14 cellular contexts compared by ENCODE assay signal in genomic region chr10:19929466-19930140, GRCh38.
DNase-seq lines count a peak whose midpoint lies in the region; ATAC-seq, FAIRE-seq and TF ChIP-seq lines count a peak whose summit lies in the region.
"Had no signal": no experiment of that assay in that cellular context is flagged by ENCODE, and none has a peak within 500 bp of the region (broad histone marks: within the 10 kb centered on the region; RNA-seq: fewer than 3 reads in every experiment).

No MANE protein-coding gene starts in this region.

- H3K4me2 ChIP-seq in GM23338 (no peak overlapping the region), keratinocyte (ENCODE audit: control insufficient read depth, extremely low read depth, insufficient read depth, low read depth, low read length) (peak overlapping the region; percentile 24), skeletal muscle satellite cell (ENCODE audit: low read length) (peak overlapping the region; percentile 73)

- H3K79me2 ChIP-seq in GM23338 (replicated peaks; ENCODE audit: insufficient read depth) (peaks cover 81% of the 10 kb centered on the region), keratinocyte (ENCODE audit: control insufficient read depth, insufficient read depth, low read length) (no peaks in the 10 kb centered on the region)

- H3K9me2 ChIP-seq in GM23338 (ENCODE audit: insufficient read depth): no peaks in the 10 kb centered on the region

- H3K36me3 Mint-ChIP-seq in GM23338 (ENCODE audit: low read depth) (peaks cover 8% of the 10 kb centered on the region; the same call in 2 of the 3 replicates), MCF 10A (ENCODE audit: insufficient read depth, unreplicated experiment) (no peaks in the 10 kb centered on the region)
- H3K36me3 Mint-ChIP-seq: activated CD4-positive, alpha-beta memory T cell treated with anti-CD3 and anti-CD28 coated beads for 36 hours had no signal

- TF ChIP-seq CTCF in GM23338 (conservative IDR thresholded peaks at IDR 0.05; ENCODE audit: low read depth in 2 of 2) (no peak), MCF 10A (IDR thresholded peaks at IDR 0.05; ENCODE audit: unreplicated experiment) (no peak), keratinocyte (optimal IDR thresholded peaks at IDR 0.05 in 1 of 3, IDR thresholded peaks at IDR 0.05 in 1 of 3, conservative IDR thresholded peaks at IDR 0.05 in 1 of 3; ENCODE audit: extremely low read depth in 1 of 3, insufficient read depth in 2 of 3, low read length in 3 of 3) (no peak), stomach (IDR thresholded peaks at IDR 0.05) (no peak)

- no TSS peak for BruUV-seq in MCF 10A (replicated peaks; lab: Mats Ljungman, UMichigan)

- H3K9me3 Mint-ChIP-seq in GM23338: no peaks in the 10 kb centered on the region
- no peaks in the 10 kb centered on the region for H3K9me3 Mint-ChIP-seq in MCF 10A (ENCODE audit: unreplicated experiment)

- H3K27me3 ChIP-seq in GM23338 (ENCODE audit: insufficient read depth) (no peaks in the 10 kb centered on the region), keratinocyte (ENCODE audit: control insufficient read depth, extremely low read depth, insufficient read depth, low read length) (no peaks in the 10 kb centered on the region), skeletal muscle satellite cell (ENCODE audit: control insufficient read depth, insufficient read depth, low read length) (no peaks in the 10 kb centered on the region), stomach (no peaks in the 10 kb centered on the region), H7 (ENCODE audit: control insufficient read depth, insufficient read depth, low read length) (no peaks in the 10 kb centered on the region)
- H3K27me3 ChIP-seq: SJSA1 had no signal

- H3K27me3 Mint-ChIP-seq in GM23338 (ENCODE audit: insufficient read depth, low read depth, poor library complexity): peaks cover 6% of the 10 kb centered on the region
- H3K27me3 Mint-ChIP-seq in MCF 10A (ENCODE audit: insufficient read depth, unreplicated experiment): no peaks in the 10 kb centered on the region
- H3K27me3 Mint-ChIP-seq: activated CD4-positive, alpha-beta memory T cell treated with anti-CD3 and anti-CD28 coated beads for 36 hours had no signal

- CTCF ChIA-PET in MCF 10A (lab: Yijun Ruan, JAX): interaction anchor here (0.9 to 1.1 kb wide), 2 partner anchors 10 to 840 kb away, joined by 3 read pairs; no protein-coding TSS in a partner anchor

- H2AFZ ChIP-seq in GM23338: no peak overlapping the region
- H2AFZ ChIP-seq in keratinocyte (ENCODE audit: control insufficient read depth, low read length): peak overlapping the region; percentile 61

- no peak for TF ChIP-seq EP300 in stomach (IDR thresholded peaks at IDR 0.05)

- no peak for ATAC-seq in GM23338
- no peak for ATAC-seq in HG02884 (IDR thresholded peaks at IDR 0.05; ENCODE audit: unreplicated experiment)

- WGBS in stomach, 5 donors: 23 to 46% (median 28%) methylated on average over 3 of the region's 3 CpGs

- dilution Hi-C loops in keratinocyte (cut with MboI; ENCODE audit: extremely low pct_ligation_motif_present, low sequenced_read_pairs): no loop called here

- H3K9me3 ChIP-seq in keratinocyte (ENCODE audit: control insufficient read depth, low read depth, low read length): no peaks in the 10 kb centered on the region
- H3K9me3 ChIP-seq in skeletal muscle satellite cell (replicated peaks; ENCODE audit: low read length): no peaks in the 10 kb centered on the region
- no peaks in the 10 kb centered on the region for H3K9me3 ChIP-seq in stomach

- H4K20me1 ChIP-seq in GM23338 (replicated peaks; ENCODE audit: insufficient read depth): peaks cover 4% of the 10 kb centered on the region; the same call in 1 of the 2 replicates
- no peaks in the 10 kb centered on the region for H4K20me1 ChIP-seq in keratinocyte (ENCODE audit: control insufficient read depth, extremely low read depth, insufficient read depth, low read length)

- no peak overlapping the region for H3K4me3 ChIP-seq in GM23338
- no peak overlapping the region for H3K4me3 ChIP-seq in keratinocyte (ENCODE audit: control insufficient read depth in 2 of 3, extremely low read depth in 1 of 3, insufficient read depth in 2 of 3, low read depth in 1 of 3, low read length in 3 of 3)
- peak overlapping the region; percentile 46 for H3K4me3 ChIP-seq in skeletal muscle satellite cell (ENCODE audit: low read length)
- no peak overlapping the region for H3K4me3 ChIP-seq in stomach
- no peak overlapping the region for H3K4me3 ChIP-seq in H7 (ENCODE audit: insufficient read depth, low read depth, low read length)
- H3K4me3 ChIP-seq: SJSA1 had no signal

- DNase-seq in GM23338 (ENCODE audit: low spot score): no peak
- peak; percentile 79 for DNase-seq in MCF 10A (ENCODE audit: unreplicated experiment)
- no peak for DNase-seq in keratinocyte (ENCODE audit: low read depth, low spot score)
- DNase-seq in stomach: no peak
- DNase-seq in H7: no peak
- no peak for DNase-seq in LoVo (ENCODE audit: low spot score)
- DNase-seq: activated CD4-positive, alpha-beta memory T cell treated with anti-CD3 and anti-CD28 coated beads for 36 hours; GOT3; NCI-H2081 treated with DMSO at 0.1 percent for 48 hours; trophoblast cell had no signal

- H3K9ac ChIP-seq in keratinocyte (ENCODE audit: control insufficient read depth, extremely low read depth, insufficient read depth, low read length): peak overlapping the region; percentile 44
- peak overlapping the region; percentile 32 for H3K9ac ChIP-seq in skeletal muscle satellite cell (ENCODE audit: low read depth, low read length)

- no peak for TF ChIP-seq POLR2A in stomach (IDR thresholded peaks at IDR 0.05)

- H3K36me3 ChIP-seq in GM23338 (ENCODE audit: insufficient read depth) (no peaks in the 10 kb centered on the region), keratinocyte (ENCODE audit: control insufficient read depth in 2 of 2, extremely low read depth in 1 of 2, insufficient read depth in 2 of 2, low read length in 2 of 2) (no peaks in the 10 kb centered on the region), skeletal muscle satellite cell (ENCODE audit: insufficient read depth, low read length) (no peaks in the 10 kb centered on the region), stomach (no peaks in the 10 kb centered on the region), H7 (replicated peaks; ENCODE audit: control insufficient read depth, insufficient read depth, low read length) (no peaks in the 10 kb centered on the region)
- H3K36me3 ChIP-seq: SJSA1 had no signal

- H3K27ac ChIP-seq in GM23338 (ENCODE audit: low read depth): no peak overlapping the region
- peak overlapping the region; percentile 68 for H3K27ac ChIP-seq in keratinocyte (ENCODE audit: control insufficient read depth, insufficient read depth, low read length)
- H3K27ac ChIP-seq in stomach: peak overlapping the region in 2 of 5 donors; percentile 48 to 52
- H3K27ac ChIP-seq: HL-60, SJSA1 had no signal

- H3K4me1 ChIP-seq in GM23338 (ENCODE audit: insufficient read depth) (peaks cover 27% of the 10 kb centered on the region), keratinocyte (ENCODE audit: control insufficient read depth, extremely low read depth, insufficient read depth, low read length) (peaks cover 32% of the 10 kb centered on the region), skeletal muscle satellite cell (ENCODE audit: control insufficient read depth, insufficient read depth, low read length) (peaks cover 32% of the 10 kb centered on the region), stomach (peaks cover 0 to 28% (median 15%) of the 10 kb centered on the region in 4 donors)
- H3K4me1 ChIP-seq: SJSA1 had no signal

- H3K4me1 Mint-ChIP-seq in GM23338 (peaks cover 46% of the 10 kb centered on the region), MCF 10A (ENCODE audit: insufficient read depth, unreplicated experiment) (peaks cover 45% of the 10 kb centered on the region)

- intact Hi-C loops in MCF 10A (cut with micrococcal nuclease): loop anchor here (1.0 to 10.0 kb wide), 3 partner anchors 75 to 835 kb away; no protein-coding TSS in a partner anchor
- intact Hi-C loops in stomach (cut with DNase I; ENCODE audit: low total_unique reads): no loop called here

- FAIRE-seq in keratinocyte (lab: Jason Lieb, UNC): peak; percentile 59

- POLR2A ChIA-PET in MCF 10A (lab: Yijun Ruan, JAX): interaction anchor here (0.6 to 4.0 kb wide), 11 partner anchors 8 to 138 kb away, joined by 3 to 32 read pairs (median 5); no protein-coding TSS in a partner anchor

- H3F3A ChIP-seq in GM23338 (replicated peaks; ENCODE audit: low read depth): no peaks in the 10 kb centered on the region

- H3K4me3 Mint-ChIP-seq in GM23338 (no peak overlapping the region), MCF 10A (ENCODE audit: unreplicated experiment) (peak overlapping the region; percentile 26)
- H3K4me3 Mint-ChIP-seq: activated CD4-positive, alpha-beta memory T cell treated with anti-CD3 and anti-CD28 coated beads for 36 hours had no signal

- H3K9me1 ChIP-seq in keratinocyte (ENCODE audit: control insufficient read depth, extremely low read depth, insufficient read depth, low read length): no peaks in the 10 kb centered on the region

- H3K27ac Mint-ChIP-seq in GM23338 (peak overlapping the region; percentile 21), MCF 10A (ENCODE audit: low read depth, unreplicated experiment) (peak overlapping the region; percentile 91)
- H3K27ac Mint-ChIP-seq: activated CD4-positive, alpha-beta memory T cell treated with anti-CD3 and anti-CD28 coated beads for 36 hours had no signal

TF ChIP-seq in GM23338, 12 proteins besides CTCF, POLR2A, EP300 and RAD21 (continues in another document):
- no peak for TF ChIP-seq ETS1 (IDR thresholded peaks at IDR 0.05)
